ENCODE assay signal across 15 cellular contexts in genomic region chr1:191592111-191592510, GRCh38.
"Had no signal": no experiment of that assay in that cellular context is flagged by ENCODE, and none has a peak within 500 bp of the region (broad histone marks: within the 10 kb centered on the region; RNA-seq: fewer than 3 reads in every experiment).

No MANE protein-coding gene starts in this region.

- FAIRE-seq: astrocyte, bronchial epithelial cell had no signal

- H2AFZ ChIP-seq: neural progenitor cell had no signal

- DNase-seq: activated CD4-positive, alpha-beta memory T cell treated with anti-CD3 and anti-CD28 coated beads for 36 hours; activated CD8-positive, alpha-beta memory T cell treated with anti-CD3 and anti-CD28 coated beads, Interleukin-2, amount 10 ng/mL, durations not matched to agents 7 days and 5 days; activated naive CD4-positive, alpha-beta T cell treated with anti-CD3 and anti-CD28 coated beads, Interleukin-2, amount 10 ng/mL, durations not matched to agents 7 days and 5 days; activated T-cell treated with anti-CD3 and anti-CD28 coated beads, Interleukin-2, amount 50 U/mL, for 1 hour; dermis blood vessel endothelial cell; gastrocnemius medialis; heart right ventricle; mammary epithelial cell; stimulated activated naive CD8-positive, alpha-beta T cell treated with anti-CD3 and anti-CD28 coated beads, Interleukin-15, amount 100 ng/mL, for 72 hours; T1000; upper lobe of left lung had no signal

- H3K36me3 ChIP-seq: gastrocnemius medialis, heart right ventricle, neural progenitor cell, upper lobe of left lung had no signal

- H3K27me3 ChIP-seq: gastrocnemius medialis, heart right ventricle, neural progenitor cell, upper lobe of left lung had no signal

- H3K9me3 ChIP-seq: gastrocnemius medialis, heart right ventricle, upper lobe of left lung had no signal

- ATAC-seq: activated CD8-positive, alpha-beta memory T cell treated with anti-CD3 and anti-CD28 coated beads, Interleukin-2, amount 10 ng/mL, durations not matched to agents 7 days and 5 days; gastrocnemius medialis; heart right ventricle; stimulated activated naive CD8-positive, alpha-beta T cell treated with anti-CD3 and anti-CD28 coated beads, Interleukin-15, amount 100 ng/mL, for 72 hours had no signal

- H3K27ac ChIP-seq: gastrocnemius medialis, heart right ventricle, neural progenitor cell, upper lobe of left lung, VCaP had no signal

- H3K4me3 ChIP-seq: gastrocnemius medialis, heart right ventricle, neural progenitor cell, upper lobe of left lung had no signal

- H3K4me2 ChIP-seq: neural progenitor cell had no signal

- H3K4me1 ChIP-seq: gastrocnemius medialis, heart right ventricle, neural progenitor cell, upper lobe of left lung had no signal

- H3K9ac ChIP-seq: neural progenitor cell had no signal
